ENCODE assay signal across 13 cellular contexts in genomic region chr1:183282101-183282855, GRCh38.
A peak's percentile ranks its signal among the peaks of the same experiment; 100 is the strongest.
DNase-seq lines count a peak whose midpoint lies in the region; ATAC-seq and TF ChIP-seq lines count a peak whose summit lies in the region.
"Had no signal": no experiment of that assay in that cellular context is flagged by ENCODE, and none has a peak within 500 bp of the region (broad histone marks: within the 10 kb centered on the region; RNA-seq: fewer than 3 reads in every experiment).

No MANE protein-coding gene starts in this region.

- no peaks in the 10 kb centered on the region for H3K36me3 Mint-ChIP-seq in endodermal cell (ENCODE audit: low read depth)
- H3K36me3 Mint-ChIP-seq: activated naive CD4-positive, alpha-beta T cell treated with anti-CD3 and anti-CD28 coated beads, Interleukin-2, amount 50 U/mL, for 72 hours; CD8-positive, alpha-beta T cell; mesothelial cell of epicardium had no signal

- TF ChIP-seq EP300 in ovary (IDR thresholded peaks at IDR 0.05) (no peak), transverse colon (IDR thresholded peaks at IDR 0.05; ENCODE audit: low read depth) (no peak)

- peaks cover 2% of the 10 kb centered on the region for H3K27me3 Mint-ChIP-seq in endodermal cell (ENCODE audit: insufficient read depth)

- H3K4me3 ChIP-seq in body of pancreas: no peak overlapping the region
- H3K4me3 ChIP-seq in ovary: no peak overlapping the region
- H3K4me3 ChIP-seq in transverse colon: no peak overlapping the region
- H3K4me3 ChIP-seq in endodermal cell (ENCODE audit: low read length): no peak overlapping the region
- H3K4me3 ChIP-seq in MG63: no peak overlapping the region
- no peak overlapping the region for H3K4me3 ChIP-seq in hepatocyte

- H3K4me1 ChIP-seq in body of pancreas: peaks cover 28% of the 10 kb centered on the region
- H3K4me1 ChIP-seq in ovary (ENCODE audit: insufficient read depth): peaks cover 13% of the 10 kb centered on the region
- peaks cover 0 to 20% (median 8%) of the 10 kb centered on the region in 4 donors for H3K4me1 ChIP-seq in transverse colon
- peaks cover 29% of the 10 kb centered on the region for H3K4me1 ChIP-seq in endodermal cell (ENCODE audit: control insufficient read depth, insufficient read depth, low read length)
- peaks cover 16% of the 10 kb centered on the region for H3K4me1 ChIP-seq in hepatocyte (ENCODE audit: insufficient read depth)

- no peak overlapping the region for H3K27ac Mint-ChIP-seq in endodermal cell
- H3K27ac Mint-ChIP-seq: activated B cell treated with CpG ODN at 0.5 μM for 24 hours; activated naive CD4-positive, alpha-beta T cell treated with anti-CD3 and anti-CD28 coated beads, Interleukin-2, amount 50 U/mL, for 72 hours; CD8-positive, alpha-beta T cell; mesothelial cell of epicardium had no signal

- no peak for TF ChIP-seq CTCF in body of pancreas (IDR thresholded peaks at IDR 0.05)
- TF ChIP-seq CTCF in ovary (IDR thresholded peaks at IDR 0.05): no peak
- TF ChIP-seq CTCF in transverse colon (IDR thresholded peaks at IDR 0.05): no peak
- TF ChIP-seq CTCF in endodermal cell (conservative IDR thresholded peaks at IDR 0.05): no peak
- TF ChIP-seq CTCF in hepatocyte (IDR thresholded peaks at IDR 0.05; ENCODE audit: poor library complexity): no peak

- DNase-seq in body of pancreas: peak; percentile 88 to 92 (median 90)
- peak; percentile 68 for DNase-seq in cardiac septum (ENCODE audit: low spot score)
- DNase-seq in ovary: peak in 1 of 5 donors; percentile 42
- DNase-seq in transverse colon: no peak
- DNase-seq in endodermal cell: no peak
- no peak for DNase-seq in MG63
- no peak for DNase-seq in hepatocyte (ENCODE audit: low spot score)

- H3K79me2 ChIP-seq in hepatocyte: no peaks in the 10 kb centered on the region

- no peaks in the 10 kb centered on the region for H3K27me3 ChIP-seq in body of pancreas
- no peaks in the 10 kb centered on the region for H3K27me3 ChIP-seq in ovary
- H3K27me3 ChIP-seq in transverse colon: no peaks in the 10 kb centered on the region
- peaks cover 10% of the 10 kb centered on the region for H3K27me3 ChIP-seq in endodermal cell (ENCODE audit: control insufficient read depth, insufficient read depth, low read length, poor library complexity, severe bottlenecking)
- H3K27me3 ChIP-seq in MG63: no peaks in the 10 kb centered on the region
- no peaks in the 10 kb centered on the region for H3K27me3 ChIP-seq in hepatocyte

- H3K4me1 Mint-ChIP-seq in endodermal cell: peaks cover 38% of the 10 kb centered on the region
- H3K4me1 Mint-ChIP-seq: activated B cell treated with CpG ODN at 0.5 μM for 24 hours had no signal

- in situ Hi-C loops in transverse colon (cut with MboI; ENCODE audit: low pct_ligation_motif_present in 1 of 4, low pct_unique_long_range_greater_than_20kb in 1 of 4, low sequenced_read_pairs in 3 of 4): loop anchor here in 3 of 4 donors (10.0 to 25.0 kb wide), 3 partner anchors 255 to 317 kb away; no protein-coding TSS in a partner anchor

- H3K36me3 ChIP-seq in body of pancreas (replicated peaks in 1 of 2; ENCODE audit: insufficient read depth in 1 of 2, low read depth in 2 of 2) (no peaks in the 10 kb centered on the region), ovary (no peaks in the 10 kb centered on the region), transverse colon (no peaks in the 10 kb centered on the region), endodermal cell (ENCODE audit: control insufficient read depth, insufficient read depth, low read length) (no peaks in the 10 kb centered on the region), MG63 (no peaks in the 10 kb centered on the region), hepatocyte (replicated peaks; ENCODE audit: insufficient read depth, low read depth) (no peaks in the 10 kb centered on the region)

- 32 to 39% methylated on average over 5 to 9 of the region's 9 CpGs for WGBS in body of pancreas, 2 donors
- WGBS in ovary, 3 donors: 55 to 61% (median 61%) methylated on average over 9 of the region's 9 CpGs
- WGBS in transverse colon (ENCODE audit: low coverage in 1 of 2), 2 donors: 75 to 93% methylated on average over 2 to 9 of the region's 9 CpGs
- WGBS in endodermal cell (ENCODE audit: insufficient coverage in 1 of 2, insufficient read length in 1 of 2), 2 experiments: 94 to 97% methylated on average over 5 to 9 of the region's 9 CpGs
- whole genome bisulfite sequencing in hepatocyte (ENCODE audit: low lambda C conversion rate, missing lambda C conversion rate): 82% methylated on average over 9 of the region's 9 CpGs

- H3K9me3 Mint-ChIP-seq in endodermal cell: no peaks in the 10 kb centered on the region
- H3K9me3 Mint-ChIP-seq: activated B cell treated with CpG ODN at 0.5 μM for 24 hours; activated naive CD4-positive, alpha-beta T cell treated with anti-CD3 and anti-CD28 coated beads, Interleukin-2, amount 50 U/mL, for 72 hours; CD8-positive, alpha-beta T cell; mesothelial cell of epicardium had no signal

- H3K4me3 Mint-ChIP-seq in endodermal cell: no peak overlapping the region
- H3K4me3 Mint-ChIP-seq: activated B cell treated with CpG ODN at 0.5 μM for 24 hours; CD8-positive, alpha-beta T cell; mesothelial cell of epicardium had no signal

- peak; percentile 82 for ATAC-seq in body of pancreas
- no peak for ATAC-seq in HG02798 (IDR thresholded peaks at IDR 0.05; ENCODE audit: poor library complexity, unreplicated experiment)

- TF ChIP-seq POLR2A in body of pancreas (IDR thresholded peaks at IDR 0.05) (no peak), ovary (IDR thresholded peaks at IDR 0.05) (no peak), transverse colon (IDR thresholded peaks at IDR 0.05) (no peak)

- no peaks in the 10 kb centered on the region for H3K9me3 ChIP-seq in body of pancreas
- H3K9me3 ChIP-seq in ovary: no peaks in the 10 kb centered on the region
- H3K9me3 ChIP-seq in transverse colon: no peaks in the 10 kb centered on the region
- H3K9me3 ChIP-seq in endodermal cell (ENCODE audit: control insufficient read depth, low read length): no peaks in the 10 kb centered on the region
- H3K9me3 ChIP-seq in MG63: no peaks in the 10 kb centered on the region
- H3K9me3 ChIP-seq in hepatocyte (ENCODE audit: low read depth): no peaks in the 10 kb centered on the region
- H3K9me3 ChIP-seq: SK-N-SH had no signal

- no peak overlapping the region for H3K4me2 ChIP-seq in hepatocyte
- H3K4me2 ChIP-seq: SK-N-SH had no signal

- H4K20me1 ChIP-seq in hepatocyte (ENCODE audit: insufficient read depth, poor library complexity, severe bottlenecking): no peaks in the 10 kb centered on the region

- no peak overlapping the region for H2AFZ ChIP-seq in hepatocyte

- no peaks in the 10 kb centered on the region for H3K9me2 ChIP-seq in hepatocyte (replicated peaks; ENCODE audit: insufficient read depth)
- H3K9me2 ChIP-seq: SK-N-SH had no signal

- H3K27ac ChIP-seq in body of pancreas: peak overlapping the region; percentile 72 to 79 (median 74)
- peak overlapping the region; percentile 22 to 32 for H3K27ac ChIP-seq in ovary
- H3K27ac ChIP-seq in transverse colon: peak overlapping the region; percentile 14 to 76 (median 68)
- H3K27ac ChIP-seq in endodermal cell (ENCODE audit: low read depth, low read length): no peak overlapping the region
- H3K27ac ChIP-seq in hepatocyte: no peak overlapping the region

- H3K9ac ChIP-seq in endodermal cell (ENCODE audit: extremely low read depth, low read length, poor library complexity, severe bottlenecking): no peak overlapping the region
- H3K9ac ChIP-seq: SK-N-SH had no signal

- intact Hi-C loops in body of pancreas (cut with DNase I): no loop called here
- intact Hi-C loops in cardiac septum (cut with DNase I): loop anchor here (2.0 to 5.0 kb wide), 3 partner anchors 100 to 340 kb away; no protein-coding TSS in a partner anchor
- intact Hi-C loops in ovary (cut with DNase I): loop anchor here in 2 of 4 donors (2.0 to 5.0 kb wide), 3 partner anchors 35 to 320 kb away; no protein-coding TSS in a partner anchor
- intact Hi-C loops in transverse colon (cut with DNase I; ENCODE audit: low total_unique reads): loop anchor here (5.0 to 10.0 kb wide), 3 partner anchors 35 to 343 kb away; partner anchors contain the start of gene SMG7

Comparison
In these comparisons a context has a peak if more than half of its experiments do, and no peak if none do; other contexts are left out.
1. DNase-seq: peak in body of pancreas (4 of 4) and cardiac septum (single experiment); none in transverse colon (single experiment), endodermal cell (single experiment), MG63 (single experiment) and hepatocyte (single experiment).
2. H3K27ac ChIP-seq: peak in body of pancreas (4 of 4), ovary (2 of 2) and transverse colon (4 of 4); none in endodermal cell (single experiment) and hepatocyte (single experiment).